15 cellular contexts compared by ENCODE assay signal in the genomic region with DNA sequence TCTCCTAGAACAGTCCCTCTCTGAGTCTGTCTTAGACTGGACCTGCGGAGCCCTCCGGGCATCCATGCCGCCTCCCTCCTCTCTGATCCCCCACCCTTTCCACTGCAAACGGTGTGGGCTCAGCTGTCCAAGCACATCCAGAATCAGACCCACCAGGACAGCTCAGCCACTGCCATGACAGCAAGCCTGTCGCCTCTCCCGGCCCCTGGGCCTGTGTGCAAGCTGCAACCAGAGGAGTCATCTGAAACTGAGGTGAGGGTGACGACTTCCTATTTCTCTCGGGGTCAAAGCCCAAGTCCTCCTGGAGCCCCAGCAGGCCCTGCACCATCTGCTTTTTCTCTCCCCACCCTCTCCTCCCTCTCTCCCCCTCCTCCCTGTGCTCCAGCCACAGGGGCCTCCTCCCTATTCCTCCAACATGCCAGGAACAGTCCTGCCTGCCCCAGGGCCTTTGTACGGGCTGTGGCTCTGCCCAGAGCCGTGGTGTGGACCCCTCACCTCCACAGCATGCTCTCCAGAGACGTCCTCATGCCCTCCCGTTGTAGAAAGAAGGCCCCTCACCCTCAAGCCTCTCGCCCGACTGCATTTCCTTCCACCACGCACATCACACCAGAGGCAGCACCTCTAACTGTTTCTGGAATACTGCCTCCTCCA. TPM values are rescaled to one million over a fixed set of nuclear protein-coding genes. Genes with fewer than 3 reads are reported as not detected.
DNase-seq lines count a peak whose midpoint lies in the region; ATAC-seq, FAIRE-seq and TF ChIP-seq lines count a peak whose summit lies in the region.
"Had no signal": no experiment of that assay in that cellular context is flagged by ENCODE, and none has a peak within 500 bp of the region (broad histone marks: within the 10 kb centered on the region; RNA-seq: fewer than 3 reads in every experiment).

No MANE protein-coding gene starts in this region.

- H2AFZ ChIP-seq in ACC112 (ENCODE audit: low read length, unreplicated experiment) (no peak overlapping the region), KMS-11 (ENCODE audit: low read depth) (peak overlapping the region; percentile 32)

- intact Hi-C loops in prostate gland (cut with DNase I) = no loop called here

- DNase-seq in chondrocyte (ENCODE audit: low spot score) = no peak
- DNase-seq in prostate gland (ENCODE audit: low spot score) = no peak
- no peak for DNase-seq in GM12892 (ENCODE audit: insufficient read length)
- no peak for DNase-seq in stimulated activated naive CD8-positive, alpha-beta T cell treated with anti-CD3 and anti-CD28 coated beads, Interleukin-15, amount 100 ng/mL, for 72 hours
- DNase-seq in activated CD8-positive, alpha-beta memory T cell treated with anti-CD3 and anti-CD28 coated beads, Interleukin-2, amount 10 ng/mL, durations not matched to agents 7 days and 5 days = no peak
- DNase-seq: activated effector memory CD4-positive, alpha-beta T cell treated with Interleukin-2 at 50 U/mL for 16 hours; CD4-positive, alpha-beta memory T cell; mesendoderm; MM.1S had no signal

- H3K36me3 ChIP-seq in ACC112 (ENCODE audit: insufficient read depth, low read length) (peaks cover 6% of the 10 kb centered on the region; the same call in 1 of the 2 replicates), KMS-11 (ENCODE audit: insufficient read depth) (no peaks in the 10 kb centered on the region), prostate gland (peaks cover 14 to 24% of the 10 kb centered on the region in 2 donors)

- H3K4me1 ChIP-seq in ACC112 (ENCODE audit: control insufficient read depth, insufficient read depth, low read length, unreplicated experiment) (peaks cover 22% of the 10 kb centered on the region), KMS-11 (ENCODE audit: low read depth, poor library complexity, severe bottlenecking) (peaks cover 57% of the 10 kb centered on the region), prostate gland (replicated peaks) (no peaks in the 10 kb centered on the region)
- H3K4me1 ChIP-seq: ascending aorta had no signal

- 89% methylated on average over 15 of the region's 15 CpGs for WGBS in prostate gland

- H3K27me3 ChIP-seq in ACC112 (ENCODE audit: insufficient read depth, low read length) (no peaks in the 10 kb centered on the region), KMS-11 (ENCODE audit: insufficient read depth, low read depth) (no peaks in the 10 kb centered on the region), prostate gland (replicated peaks; ENCODE audit: insufficient read depth) (no peaks in the 10 kb centered on the region)
- H3K27me3 ChIP-seq: ascending aorta, neutrophil had no signal

- peak overlapping the region; percentile 65 for H3K27ac Mint-ChIP-seq in chondrocyte (ENCODE audit: unreplicated experiment)
- H3K27ac Mint-ChIP-seq in stimulated activated naive CD8-positive, alpha-beta T cell treated with anti-CD3 and anti-CD28 coated beads, Interleukin-15, amount 100 ng/mL, for 72 hours = peak overlapping the region in 1 of 2 donors; percentile 59
- no peak overlapping the region for H3K27ac Mint-ChIP-seq in activated CD8-positive, alpha-beta memory T cell treated with anti-CD3 and anti-CD28 coated beads, Interleukin-2, amount 10 ng/mL, durations not matched to agents 7 days and 5 days

- H3K9me3 Mint-ChIP-seq in chondrocyte (ENCODE audit: low read depth) = no peaks in the 10 kb centered on the region
- H3K9me3 Mint-ChIP-seq in stimulated activated naive CD8-positive, alpha-beta T cell treated with anti-CD3 and anti-CD28 coated beads, Interleukin-15, amount 100 ng/mL, for 72 hours = no peaks in the 10 kb centered on the region
- no peaks in the 10 kb centered on the region for H3K9me3 Mint-ChIP-seq in activated CD8-positive, alpha-beta memory T cell treated with anti-CD3 and anti-CD28 coated beads, Interleukin-2, amount 10 ng/mL, durations not matched to agents 7 days and 5 days (ENCODE audit: low read depth)
- H3K9me3 Mint-ChIP-seq: CD4-positive, alpha-beta memory T cell had no signal

- peak overlapping the region; percentile 100 for H3K4me2 ChIP-seq in KMS-11

- H3K4me3 ChIP-seq in ACC112 (ENCODE audit: low read depth, low read length) = no peak overlapping the region
- no peak overlapping the region for H3K4me3 ChIP-seq in KMS-11 (IDR thresholded peaks at IDR 0.05; ENCODE audit: insufficient read depth, low read depth, low read length)
- H3K4me3 ChIP-seq in prostate gland = no peak overlapping the region
- H3K4me3 ChIP-seq: ascending aorta had no signal

- H3K9me3 ChIP-seq in prostate gland = no peaks in the 10 kb centered on the region
- H3K9me3 ChIP-seq: ascending aorta, neutrophil had no signal

- H3K4me1 Mint-ChIP-seq in chondrocyte (ENCODE audit: low read depth) = peaks cover 23% of the 10 kb centered on the region
- no peaks in the 10 kb centered on the region for H3K4me1 Mint-ChIP-seq in stimulated activated naive CD8-positive, alpha-beta T cell treated with anti-CD3 and anti-CD28 coated beads, Interleukin-15, amount 100 ng/mL, for 72 hours
- H3K4me1 Mint-ChIP-seq in activated CD8-positive, alpha-beta memory T cell treated with anti-CD3 and anti-CD28 coated beads, Interleukin-2, amount 10 ng/mL, durations not matched to agents 7 days and 5 days = no peaks in the 10 kb centered on the region
- H3K4me1 Mint-ChIP-seq: CD4-positive, alpha-beta memory T cell had no signal

- no peak for ATAC-seq in GM18868 (IDR thresholded peaks at IDR 0.05; ENCODE audit: unreplicated experiment)
- ATAC-seq in stimulated activated naive CD8-positive, alpha-beta T cell treated with anti-CD3 and anti-CD28 coated beads, Interleukin-15, amount 100 ng/mL, for 72 hours = no peak
- ATAC-seq in activated CD8-positive, alpha-beta memory T cell treated with anti-CD3 and anti-CD28 coated beads, Interleukin-2, amount 10 ng/mL, durations not matched to agents 7 days and 5 days = no peak

- peak overlapping the region; percentile 57 for H3K27ac ChIP-seq in ACC112 (ENCODE audit: low read depth, low read length)
- H3K27ac ChIP-seq in KMS-11 = peak overlapping the region; percentile 96
- H3K27ac ChIP-seq in prostate gland = peak overlapping the region; percentile 38 to 64
- H3K27ac ChIP-seq: ascending aorta, neutrophil had no signal

- TF ChIP-seq POLR2A in prostate gland (IDR thresholded peaks at IDR 0.05) = no peak
- no peak for TF ChIP-seq POLR2A in GM12892 (IDR thresholded peaks at IDR 0.05; ENCODE audit: low read depth, low read length)

- H3K9ac ChIP-seq in KMS-11 = peak overlapping the region; percentile 62

- H3K36me3 Mint-ChIP-seq in chondrocyte (ENCODE audit: low read depth) = peaks cover 27% of the 10 kb centered on the region
- H3K36me3 Mint-ChIP-seq in activated CD8-positive, alpha-beta memory T cell treated with anti-CD3 and anti-CD28 coated beads, Interleukin-2, amount 10 ng/mL, durations not matched to agents 7 days and 5 days = peaks cover 28% of the 10 kb centered on the region

- H3K4me3 Mint-ChIP-seq in chondrocyte (ENCODE audit: unreplicated experiment) = no peak overlapping the region
- H3K4me3 Mint-ChIP-seq in stimulated activated naive CD8-positive, alpha-beta T cell treated with anti-CD3 and anti-CD28 coated beads, Interleukin-15, amount 100 ng/mL, for 72 hours = no peak overlapping the region
- H3K4me3 Mint-ChIP-seq in activated CD8-positive, alpha-beta memory T cell treated with anti-CD3 and anti-CD28 coated beads, Interleukin-2, amount 10 ng/mL, durations not matched to agents 7 days and 5 days = no peak overlapping the region
- H3K4me3 Mint-ChIP-seq: CD4-positive, alpha-beta memory T cell had no signal

- H4K20me1 ChIP-seq in KMS-11 (ENCODE audit: insufficient read depth) = no peaks in the 10 kb centered on the region

- FAIRE-seq in GM12892 (lab: Jason Lieb, UNC) = no peak
- FAIRE-seq: TTC549 had no signal

- TF ChIP-seq CTCF in KMS-11 (conservative IDR thresholded peaks at IDR 0.05; ENCODE audit: low read depth, low read length) = no peak
- no peak for TF ChIP-seq CTCF in chondrocyte (IDR thresholded peaks at IDR 0.05)
- TF ChIP-seq CTCF in prostate gland (IDR thresholded peaks at IDR 0.05) = no peak

- CTCF ChIA-PET in activated CD8-positive, alpha-beta memory T cell treated with anti-CD3 and anti-CD28 coated beads, Interleukin-2, amount 10 ng/mL, durations not matched to agents 7 days and 5 days (lab: Charles Lee) = interaction anchor here (0.6 kb wide), 1 partner anchor 98 kb away, joined by 4 read pairs; a partner anchor contains a TSS

- no peaks in the 10 kb centered on the region for H3K79me2 ChIP-seq in ACC112 (ENCODE audit: control insufficient read depth, insufficient read depth, low read length, unreplicated experiment)
- H3K79me2 ChIP-seq in KMS-11 (ENCODE audit: insufficient read depth, low read depth) = no peaks in the 10 kb centered on the region

- H3K27me3 Mint-ChIP-seq in chondrocyte (ENCODE audit: low read depth) = no peaks in the 10 kb centered on the region
- no peaks in the 10 kb centered on the region for H3K27me3 Mint-ChIP-seq in stimulated activated naive CD8-positive, alpha-beta T cell treated with anti-CD3 and anti-CD28 coated beads, Interleukin-15, amount 100 ng/mL, for 72 hours
- H3K27me3 Mint-ChIP-seq in activated CD8-positive, alpha-beta memory T cell treated with anti-CD3 and anti-CD28 coated beads, Interleukin-2, amount 10 ng/mL, durations not matched to agents 7 days and 5 days = no peaks in the 10 kb centered on the region
- H3K27me3 Mint-ChIP-seq: CD4-positive, alpha-beta memory T cell had no signal

RNA-seq across cellular contexts. Expression of a gene that starts 23.5 kb away (rescaled TPM):
- total RNA-seq in chondrocyte (124 to 130 TPM (median 124 TPM) in 3 replicates), prostate gland (100 to 1,000 TPM in 1 of 2 donors, 10 to 100 TPM in 1; 70.9 to 116 TPM)
- 65.7 TPM for polyA plus RNA-seq in GM12892 (2012; ENCODE audit: missing spikeins)
- total RNA-seq in activated CD8-positive, alpha-beta memory T cell treated with anti-CD3 and anti-CD28 coated beads, Interleukin-2, amount 10 ng/mL, durations not matched to agents 7 days and 5 days = 10 to 100 TPM; 47.7 to 60.8 TPM

RNA-seq across cellular contexts. Expression of a gene that starts 30.0 kb away (rescaled TPM):
- total RNA-seq in chondrocyte (31.5 to 41.5 TPM (median 38.7 TPM) in 3 replicates), prostate gland (100 to 1,000 TPM in 1 of 2 donors, 10 to 100 TPM in 1; 53.5 to 116 TPM)
- 20.8 TPM for polyA plus RNA-seq in GM12892 (2012; ENCODE audit: missing spikeins)
- total RNA-seq in activated CD8-positive, alpha-beta memory T cell treated with anti-CD3 and anti-CD28 coated beads, Interleukin-2, amount 10 ng/mL, durations not matched to agents 7 days and 5 days = 10 to 100 TPM; 92.5 to 98.0 TPM

RNA-seq across cellular contexts. Expression of a gene that starts 54.3 kb away (rescaled TPM):
- total RNA-seq in chondrocyte (2.0 to 4.2 TPM (median 3.9 TPM) in 3 replicates), prostate gland (1 to 10 TPM; 4.0 to 6.2 TPM)
- 6.7 TPM for polyA plus RNA-seq in GM12892 (2012; ENCODE audit: missing spikeins)
- total RNA-seq in activated CD8-positive, alpha-beta memory T cell treated with anti-CD3 and anti-CD28 coated beads, Interleukin-2, amount 10 ng/mL, durations not matched to agents 7 days and 5 days = 10 to 100 TPM; 15.7 to 20.1 TPM
